Comparison of ENCODE assay signal across 24 cellular contexts in genomic region chr16:65453646-65454045, GRCh38.
DNase-seq lines count a peak whose midpoint lies in the region; ATAC-seq and TF ChIP-seq lines count a peak whose summit lies in the region.
"Had no signal": no experiment of that assay in that cellular context is flagged by ENCODE, and none has a peak within 500 bp of the region (broad histone marks: within the 10 kb centered on the region; RNA-seq: fewer than 3 reads in every experiment).

No MANE protein-coding gene starts in this region.

- TF ChIP-seq CTCF in WTC11 (IDR thresholded peaks at IDR 0.05), result no peak

- POLR2A ChIA-PET in WTC11 (lab: Charles Lee), result no interaction called here

- CTCF ChIA-PET in WTC11 (lab: Charles Lee), result no interaction called here

- no peak overlapping the region for H3K4me3 Mint-ChIP-seq in WTC11
- H3K4me3 Mint-ChIP-seq: CD14-positive monocyte; CD8-positive, alpha-beta memory T cell; IgD-negative memory B cell had no signal

- ATAC-seq in WTC11, result no peak

- H3K27ac Mint-ChIP-seq in WTC11, result no peak overlapping the region
- H3K27ac Mint-ChIP-seq: CD14-positive monocyte; CD8-positive, alpha-beta memory T cell; IgD-negative memory B cell had no signal

- H3K36me3 Mint-ChIP-seq in WTC11, result peaks cover 16% of the 10 kb centered on the region
- H3K36me3 Mint-ChIP-seq: CD14-positive monocyte; CD8-positive, alpha-beta memory T cell; IgD-negative memory B cell had no signal

- no peaks in the 10 kb centered on the region; the same call in 1 of the 2 replicates for H3K4me1 Mint-ChIP-seq in WTC11
- H3K4me1 Mint-ChIP-seq: CD14-positive monocyte; CD8-positive, alpha-beta memory T cell had no signal

- DNase-seq in NCI-H1694 treated with DMSO at 0.1 percent for 48 hours (lab: John Stamatoyannopoulos, UW) (peak; percentile 9), NCI-H1694 (lab: John Stamatoyannopoulos, UW) (no peak), NCI-H345 treated with DMSO at 0.1 percent for 48 hours (lab: John Stamatoyannopoulos, UW; ENCODE audit: unreplicated experiment) (peak; percentile 2), NCI-H82 treated with DMSO at 0.1 percent for 48 hours (lab: John Stamatoyannopoulos, UW; ENCODE audit: unreplicated experiment) (peak; percentile 98), NCI-H2196 treated with DMSO at 0.1 percent for 48 hours (lab: John Stamatoyannopoulos, UW; ENCODE audit: unreplicated experiment) (no peak), WTC11 (ENCODE audit: low spot score) (no peak), dermis blood vessel endothelial cell (no peak)
- DNase-seq: ACHN; BE2C; CD8-positive, alpha-beta memory T cell; DMS153; DND-41; MM.1S; NCI-H1105; NCI-H1436 treated with DMSO at 0.1 percent for 48 hours; NCI-H2029; NCI-H226; NCI-H526; NK-92 treated with Interleukin-12 subunit alpha and Interleukin-12 subunit beta, amount 100 ng/mL, for 24 hours; PC-9; SHP77; T-helper 1 cell had no signal

- no peaks in the 10 kb centered on the region; the same call in none of the 2 replicates for H3K27me3 Mint-ChIP-seq in WTC11 (ENCODE audit: low read depth)
- H3K27me3 Mint-ChIP-seq: CD8-positive, alpha-beta memory T cell; IgD-negative memory B cell had no signal

- peaks cover 18% of the 10 kb centered on the region for H3K9me3 Mint-ChIP-seq in WTC11

TF ChIP-seq in WTC11, 78 proteins besides CTCF, POLR2A, EP300 and RAD21:
- no peak for TF ChIP-seq ARID4B (CRISPR knock-in tag; IDR thresholded peaks at IDR 0.05; ENCODE audit: borderline replicate concordance)
- no peak for TF ChIP-seq ZNF263 (CRISPR knock-in tag; IDR thresholded peaks at IDR 0.05; ENCODE audit: low read depth)
- no peak for TF ChIP-seq ERG (CRISPR knock-in tag; IDR thresholded peaks at IDR 0.05)
- no peak for TF ChIP-seq NFYB (CRISPR knock-in tag; conservative IDR thresholded peaks at IDR 0.05; ENCODE audit: low read depth)

Comparison
In these comparisons a context has a peak if more than half of its experiments do, and no peak if none do; other contexts are left out.
1. DNase-seq: peak in NCI-H1694 treated with DMSO at 0.1 percent for 48 hours (single experiment), NCI-H345 treated with DMSO at 0.1 percent for 48 hours (single experiment) and NCI-H82 treated with DMSO at 0.1 percent for 48 hours (single experiment); none in NCI-H1694 (single experiment), NCI-H2196 treated with DMSO at 0.1 percent for 48 hours (single experiment), WTC11 (single experiment) and dermis blood vessel endothelial cell (single experiment).